ENCODE assay signal across 8 cellular contexts in genomic region chr13:94345374-94346195, GRCh38.
DNase-seq lines count a peak whose midpoint lies in the region; ATAC-seq, FAIRE-seq and TF ChIP-seq lines count a peak whose summit lies in the region.

No MANE protein-coding gene starts in this region.

- peak overlapping the region; percentile 88 for H3K27ac Mint-ChIP-seq in MCF 10A (ENCODE audit: low read depth, unreplicated experiment)
- peak overlapping the region; percentile 7 to 36 for H3K27ac Mint-ChIP-seq in stimulated activated naive CD8-positive, alpha-beta T cell treated with anti-CD3 and anti-CD28 coated beads, Interleukin-15, amount 100 ng/mL, for 72 hours
- H3K27ac Mint-ChIP-seq in Caco-2 (ENCODE audit: unreplicated experiment): no peak overlapping the region

- H3K79me2 ChIP-seq in endothelial cell of umbilical vein (ENCODE audit: control insufficient read depth, insufficient read depth, low read length): no peaks in the 10 kb centered on the region

- H3K27me3 ChIP-seq in breast epithelium: no peaks in the 10 kb centered on the region
- peaks cover 0 to 2% of the 10 kb centered on the region in 2 experiments for H3K27me3 ChIP-seq in endothelial cell of umbilical vein (ENCODE audit: control insufficient read depth in 2 of 2, insufficient read depth in 2 of 2, low read length in 2 of 2)
- H3K27me3 ChIP-seq in Caco-2 (replicated peaks; ENCODE audit: control insufficient read depth, insufficient read depth, low read length): no peaks in the 10 kb centered on the region; the same call in 1 of the 2 replicates

- DNase-seq in MCF 10A (ENCODE audit: unreplicated experiment) (peak; percentile 74), breast epithelium (ENCODE audit: low spot score in 2 of 2) (no peak), NCI-H2171 treated with DMSO at 0.1 percent for 48 hours (lab: John Stamatoyannopoulos, UW) (peak; percentile 83), endothelial cell of umbilical vein (ENCODE audit: low read depth, low spot score) (peak; percentile 73), Caco-2 (no peak)
- no peak for DNase-seq in stimulated activated naive CD8-positive, alpha-beta T cell treated with anti-CD3 and anti-CD28 coated beads, Interleukin-15, amount 100 ng/mL, for 72 hours

- dilution Hi-C loops in endothelial cell of umbilical vein (cut with MboI; ENCODE audit: extremely low pct_ligation_motif_present, low sequenced_read_pairs): no loop called here

- H3K9me3 ChIP-seq in breast epithelium: no peaks in the 10 kb centered on the region
- no peaks in the 10 kb centered on the region for H3K9me3 ChIP-seq in endothelial cell of umbilical vein (replicated peaks; ENCODE audit: control insufficient read depth, insufficient read depth, low read length)
- H3K9me3 ChIP-seq in Caco-2: no peaks in the 10 kb centered on the region

- peak; percentile 66 for FAIRE-seq in endothelial cell of umbilical vein (lab: Jason Lieb, UNC)

- no peak overlapping the region for H3K9ac ChIP-seq in endothelial cell of umbilical vein (replicated peaks; ENCODE audit: extremely low read depth, insufficient read depth, low read length)

- H3K4me1 ChIP-seq in breast epithelium (no peaks in the 10 kb centered on the region), endothelial cell of umbilical vein (ENCODE audit: control insufficient read depth, extremely low read depth, insufficient read depth, low read length) (no peaks in the 10 kb centered on the region), Caco-2 (peaks cover 15% of the 10 kb centered on the region)

- H3K4me3 Mint-ChIP-seq in MCF 10A (ENCODE audit: unreplicated experiment) (no peak overlapping the region), Caco-2 (ENCODE audit: unreplicated experiment) (no peak overlapping the region)
- no peak overlapping the region for H3K4me3 Mint-ChIP-seq in stimulated activated naive CD8-positive, alpha-beta T cell treated with anti-CD3 and anti-CD28 coated beads, Interleukin-15, amount 100 ng/mL, for 72 hours

- H3K36me3 ChIP-seq in breast epithelium (no peaks in the 10 kb centered on the region), endothelial cell of umbilical vein (ENCODE audit: control insufficient read depth in 2 of 2, extremely low read depth in 1 of 2, insufficient read depth in 2 of 2, low read length in 2 of 2) (no peaks in the 10 kb centered on the region), Caco-2 (ENCODE audit: control insufficient read depth, insufficient read depth, low read length) (no peaks in the 10 kb centered on the region)

- peak; percentile 67 for ATAC-seq in stimulated activated naive CD8-positive, alpha-beta T cell treated with anti-CD3 and anti-CD28 coated beads, Interleukin-15, amount 100 ng/mL, for 72 hours
- ATAC-seq in HG03039 (IDR thresholded peaks at IDR 0.05; ENCODE audit: unreplicated experiment) (no peak), GM18517 (IDR thresholded peaks at IDR 0.05; ENCODE audit: unreplicated experiment) (no peak)

- H3K4me2 ChIP-seq in endothelial cell of umbilical vein (ENCODE audit: insufficient read depth, low read length): no peak overlapping the region

- no peaks in the 10 kb centered on the region for H3K36me3 Mint-ChIP-seq in MCF 10A (ENCODE audit: insufficient read depth, unreplicated experiment)
- H3K36me3 Mint-ChIP-seq in Caco-2 (ENCODE audit: insufficient read depth, unreplicated experiment): no peaks in the 10 kb centered on the region

- POLR2A ChIA-PET in MCF 10A (lab: Yijun Ruan, JAX) (interaction anchor here (0.7 to 2.3 kb wide), 11 partner anchors 9 to 1119 kb away, joined by 3 to 7 read pairs (median 4); partner anchors contain the start of gene GPC6), endothelial cell of umbilical vein (lab: Charles Lee) (no interaction called here), Caco-2 (lab: Charles Lee) (no interaction called here)

- CTCF ChIA-PET in MCF 10A (lab: Yijun Ruan, JAX) (interaction anchor here (0.5 to 3.2 kb wide), 50 partner anchors 8 to 1932 kb away, joined by 3 to 32 read pairs (median 4); partner anchors contain the start of gene GPC6), endothelial cell of umbilical vein (lab: Charles Lee) (interaction anchor here (0.6 to 1.6 kb wide), 5 partner anchors 10 to 591 kb away, joined by 3 read pairs; no protein-coding TSS in a partner anchor), Caco-2 (lab: Charles Lee) (no interaction called here)

- no TSS peak for BruUV-seq in MCF 10A (replicated peaks; lab: Mats Ljungman, UMichigan)
- no TSS peak for BruUV-seq in endothelial cell of umbilical vein (replicated peaks; lab: Mats Ljungman, UMichigan)
- no TSS peak for BruUV-seq in Caco-2 (replicated peaks; lab: Mats Ljungman, UMichigan)

- H2AFZ ChIP-seq in endothelial cell of umbilical vein (ENCODE audit: low read depth, low read length): no peak overlapping the region

- TF ChIP-seq CTCF in MCF 10A (IDR thresholded peaks at IDR 0.05; ENCODE audit: unreplicated experiment) (peak; percentile 21), breast epithelium (IDR thresholded peaks at IDR 0.05) (no peak), endothelial cell of umbilical vein (IDR thresholded peaks at IDR 0.05; ENCODE audit: extremely low read depth in 1 of 2, insufficient read depth in 1 of 2, low read depth in 1 of 2, low read length in 2 of 2) (peak in 1 of 2 donors; percentile 11), Caco-2 (IDR thresholded peaks at IDR 0.05; ENCODE audit: insufficient read depth in 1 of 2, low read depth in 1 of 2, low read length in 1 of 2, severe bottlenecking in 1 of 2, unreplicated experiment in 1 of 2) (no peak)

- H3K27ac ChIP-seq in breast epithelium (no peak overlapping the region), endothelial cell of umbilical vein (ENCODE audit: insufficient read depth, low read depth, low read length) (no peak overlapping the region)

- H3K4me1 Mint-ChIP-seq in MCF 10A (ENCODE audit: insufficient read depth, unreplicated experiment) (peaks cover 14% of the 10 kb centered on the region), Caco-2 (ENCODE audit: low read depth, unreplicated experiment) (peaks cover 6% of the 10 kb centered on the region)
- peaks cover 11% of the 10 kb centered on the region for H3K4me1 Mint-ChIP-seq in stimulated activated naive CD8-positive, alpha-beta T cell treated with anti-CD3 and anti-CD28 coated beads, Interleukin-15, amount 100 ng/mL, for 72 hours

- H4K20me1 ChIP-seq in endothelial cell of umbilical vein (replicated peaks; ENCODE audit: control insufficient read depth, extremely low read depth, insufficient read depth, low read length): no peaks in the 10 kb centered on the region

- H3K4me3 ChIP-seq in breast epithelium: no peak overlapping the region
- no peak overlapping the region for H3K4me3 ChIP-seq in endothelial cell of umbilical vein (replicated peaks in 1 of 3; ENCODE audit: insufficient read depth in 1 of 3, low read depth in 1 of 3, low read length in 3 of 3)
- H3K4me3 ChIP-seq in Caco-2 (ENCODE audit: low read depth, low read length): no peak overlapping the region

- TF ChIP-seq POLR2A in breast epithelium (IDR thresholded peaks at IDR 0.05): no peak
- no peak for TF ChIP-seq POLR2A in endothelial cell of umbilical vein (IDR thresholded peaks at IDR 0.05; ENCODE audit: low read depth, low read length)

- H3K27me3 Mint-ChIP-seq in MCF 10A (ENCODE audit: insufficient read depth, unreplicated experiment) (no peaks in the 10 kb centered on the region), Caco-2 (ENCODE audit: insufficient read depth, unreplicated experiment) (peaks cover 5% of the 10 kb centered on the region)
- H3K27me3 Mint-ChIP-seq in stimulated activated naive CD8-positive, alpha-beta T cell treated with anti-CD3 and anti-CD28 coated beads, Interleukin-15, amount 100 ng/mL, for 72 hours: peaks cover 12% of the 10 kb centered on the region

- no peaks in the 10 kb centered on the region for H3K9me1 ChIP-seq in endothelial cell of umbilical vein (replicated peaks; ENCODE audit: control insufficient read depth, extremely low read depth, insufficient read depth, low read length)

- H3K9me3 Mint-ChIP-seq in MCF 10A (ENCODE audit: unreplicated experiment) (no peaks in the 10 kb centered on the region), Caco-2 (ENCODE audit: unreplicated experiment) (no peaks in the 10 kb centered on the region)
- no peaks in the 10 kb centered on the region for H3K9me3 Mint-ChIP-seq in stimulated activated naive CD8-positive, alpha-beta T cell treated with anti-CD3 and anti-CD28 coated beads, Interleukin-15, amount 100 ng/mL, for 72 hours

- intact Hi-C loops in MCF 10A (cut with micrococcal nuclease) (loop anchor here (1.0 to 10.0 kb wide), 4 partner anchors 151 to 1377 kb away; no protein-coding TSS in a partner anchor), breast epithelium (cut with DNase I; ENCODE audit: low total_unique reads) (no loop called here), endothelial cell of umbilical vein (cut with micrococcal nuclease) (no loop called here), Caco-2 (cut with micrococcal nuclease; ENCODE audit: unreplicated experiment) (no loop called here)

TF ChIP-seq in endothelial cell of umbilical vein, 7 proteins besides CTCF, POLR2A, EP300 and RAD21:
- TF ChIP-seq, protein P1, sequence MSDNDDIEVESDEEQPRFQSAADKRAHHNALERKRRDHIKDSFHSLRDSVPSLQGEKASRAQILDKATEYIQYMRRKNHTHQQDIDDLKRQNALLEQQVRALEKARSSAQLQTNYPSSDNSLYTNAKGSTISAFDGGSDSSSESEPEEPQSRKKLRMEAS (IDR thresholded peaks at IDR 0.05; ENCODE audit: insufficient read depth, insufficient read length): peak; percentile 43
- TF ChIP-seq MYC (IDR thresholded peaks at IDR 0.05; ENCODE audit: low read depth, low read length) (no peak), POLR2AphosphoS5 (IDR thresholded peaks at IDR 0.05; ENCODE audit: insufficient read depth, low read depth, low read length) (no peak), GATA2 (IDR thresholded peaks at IDR 0.05; ENCODE audit: insufficient read depth, insufficient read length, low read depth, low read length) (no peak), FOS (IDR thresholded peaks at IDR 0.05; ENCODE audit: borderline replicate concordance, insufficient read depth, low read length) (no peak)

Comparison
In these comparisons a context has a peak if more than half of its experiments do, and no peak if none do; other contexts are left out.
1. DNase-seq: peak in MCF 10A (single experiment), NCI-H2171 treated with DMSO at 0.1 percent for 48 hours (single experiment) and endothelial cell of umbilical vein (single experiment); none in breast epithelium (0 of 2), stimulated activated naive CD8-positive, alpha-beta T cell treated with anti-CD3 and anti-CD28 coated beads, Interleukin-15, amount 100 ng/mL, for 72 hours (0 of 2) and Caco-2 (0 of 2).